19 cellular contexts compared by ENCODE assay signal in the genomic region with DNA sequence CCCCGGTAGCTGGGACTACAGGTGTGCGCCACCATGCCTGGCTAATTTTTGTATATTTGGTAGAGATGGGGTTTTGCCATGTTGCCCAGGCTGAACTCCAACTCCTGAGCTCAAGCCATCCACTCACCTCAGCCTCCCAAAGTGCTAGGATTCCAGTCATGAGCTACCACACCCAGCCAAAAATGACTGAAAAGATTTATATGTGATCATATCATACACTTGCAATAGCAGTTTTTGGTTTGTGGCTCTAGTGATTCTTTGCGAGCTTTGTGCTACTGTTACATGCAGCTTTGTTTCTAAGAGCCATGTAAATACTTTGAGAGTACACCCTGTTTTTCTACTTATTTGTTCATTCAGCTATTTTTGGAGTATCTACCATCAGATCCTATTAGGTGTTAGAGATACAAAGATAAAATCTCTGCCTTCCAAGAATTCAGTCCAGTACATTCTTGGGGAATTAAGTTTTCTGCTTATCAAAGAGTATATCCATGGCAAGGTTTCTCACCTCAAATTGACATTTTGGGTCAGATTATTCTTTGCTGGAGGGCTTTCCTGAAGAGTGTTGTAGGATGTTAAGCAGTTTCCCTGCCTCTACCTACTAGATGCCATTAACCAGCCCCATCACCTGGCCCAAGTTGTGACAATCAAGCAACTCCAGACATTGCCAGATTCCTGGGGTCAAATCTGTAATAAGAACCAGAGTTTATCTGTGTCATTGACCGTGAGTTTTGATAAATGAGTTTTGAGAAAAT. TPM values are rescaled to one million over a fixed set of nuclear protein-coding genes. Genes with fewer than 3 reads are reported as not detected.
A peak's percentile ranks its signal among the peaks of the same experiment; 100 is the strongest.
DNase-seq lines count a peak whose midpoint lies in the region; ATAC-seq, FAIRE-seq and TF ChIP-seq lines count a peak whose summit lies in the region.
"Had no signal": no experiment of that assay in that cellular context is flagged by ENCODE, and none has a peak within 500 bp of the region (broad histone marks: within the 10 kb centered on the region; RNA-seq: fewer than 3 reads in every experiment).

No MANE protein-coding gene starts in this region.

- DNase-seq in H54 (ENCODE audit: insufficient read length, low spot score) (no peak), left lung (no peak), spleen (no peak), nucleus accumbens (lab: John Stamatoyannopoulos, UW) (no peak), medulla oblongata (ENCODE audit: extremely low spot score) (no peak)
- DNase-seq: C1 segment of cervical spinal cord; cerebellar nuclear complex; DMS53; H7; hypothalamus; NCI-H1048; NCI-H2171; NK-92 treated with Interleukin-12 subunit alpha and Interleukin-12 subunit beta, amount 100 ng/mL, for 24 hours; SIG-M5; stimulated activated CD4-positive, alpha-beta T cell treated with anti-CD3 and anti-CD28 coated beads, Interleukin-4, amount 100 ng/mL, for 4 hours had no signal

- H3K27ac ChIP-seq in angular gyrus (ENCODE audit: low read depth, low read length) (peak overlapping the region; percentile 26), left lung (peak overlapping the region; percentile 65 to 89), spleen (peak overlapping the region in 7 of 8 donors; percentile 67 to 86 (median 81))

- H3K36me3 ChIP-seq in left lung (peaks cover 0 to 34% of the 10 kb centered on the region in 2 donors), spleen (peaks cover 0 to 63% (median 23%) of the 10 kb centered on the region in 6 donors)

- WGBS in spleen, 5 donors, result 79 to 88% (median 84%) methylated on average over 4 of the region's 4 CpGs

- H3K4me1 ChIP-seq in left lung (peaks cover 5 to 39% of the 10 kb centered on the region in 2 donors), spleen (peaks cover 6 to 67% (median 39%) of the 10 kb centered on the region in 6 donors)

- no peaks in the 10 kb centered on the region for H3K27me3 ChIP-seq in left lung
- no peaks in the 10 kb centered on the region for H3K27me3 ChIP-seq in spleen (replicated peaks in 1 of 7)

- H3K4me3 ChIP-seq in left lung (peak overlapping the region in 1 of 2 donors; percentile 24), spleen (peak overlapping the region in 3 of 8 donors; percentile 2 to 50 (median 21))

- TF ChIP-seq CTCF in left lung (IDR thresholded peaks at IDR 0.05) (no peak), spleen (IDR thresholded peaks at IDR 0.05 in 8 of 11, conservative IDR thresholded peaks at IDR 0.05 in 3 of 11) (no peak)

- TF ChIP-seq POLR2A in H54 (IDR thresholded peaks at IDR 0.05; ENCODE audit: low read depth, low read length) (no peak), spleen (IDR thresholded peaks at IDR 0.05) (no peak)

- peak; percentile 15 for ATAC-seq in left lung
- ATAC-seq in GM19351 (IDR thresholded peaks at IDR 0.05; ENCODE audit: unreplicated experiment), result no peak
- ATAC-seq in GM18873 (IDR thresholded peaks at IDR 0.05; ENCODE audit: low FRiP score, unreplicated experiment), result no peak
- ATAC-seq: activated naive CD4-positive, alpha-beta T cell treated with anti-CD3 and anti-CD28 coated beads, Interleukin-2, amount 50 U/mL, for 72 hours had no signal

- peak; percentile 41 for FAIRE-seq in H54 (lab: Jason Lieb, UNC)

- no peaks in the 10 kb centered on the region for H3K9me3 ChIP-seq in left lung
- H3K9me3 ChIP-seq in spleen, result no peaks in the 10 kb centered on the region

- intact Hi-C loops in left lung (cut with DNase I) (no loop called here), spleen (cut with DNase I; ENCODE audit: low total_unique reads) (no loop called here)

RNA-seq across cellular contexts. Expression of a gene that starts 15.0 kb away (rescaled TPM):
- 10 to 100 TPM; 89.9 to 96.3 TPM for total RNA-seq in left lung
- total RNA-seq in spleen, result 100 to 1,000 TPM in 6 of 7 donors, 10 to 100 TPM in 1; 98.8 to 151 (median 115) TPM
- 10 to 100 TPM; 60.8 to 79.9 (median 66.7) TPM for polyA plus RNA-seq in spleen

RNA-seq across cellular contexts. Expression of a gene that starts 19.5 kb away (rescaled TPM):
- 100 to 1,000 TPM in 1 of 2 donors, 10 to 100 TPM in 1; 93.1 to 106 TPM for total RNA-seq in left lung
- 10 to 100 TPM; 62.5 to 93.3 (median 75.7) TPM for total RNA-seq in spleen
- 1 to 10 TPM; 4.6 to 9.2 (median 5.3) TPM for polyA plus RNA-seq in spleen

RNA-seq across cellular contexts. Expression of a gene that starts 38.2 kb away (rescaled TPM):
- total RNA-seq in left lung (10 to 100 TPM; 26.7 to 27.9 TPM), spleen (10 to 100 TPM; 11.5 to 21.4 (median 17.9) TPM)
- polyA plus RNA-seq in spleen, result 1 to 10 TPM; 3.9 to 7.8 (median 5.9) TPM

RNA-seq across cellular contexts. Expression of a gene that starts 38.2 kb away (rescaled TPM):
- 10 to 100 TPM; 18.4 to 20.5 TPM for total RNA-seq in left lung
- 10 to 100 TPM; 15.3 to 33.7 (median 19.9) TPM for total RNA-seq in spleen
- polyA plus RNA-seq in spleen, result 10 to 100 TPM in 1 of 3 donors, 1 to 10 TPM in 2; 6.7 to 13.7 (median 8.7) TPM

Comparison
In these comparisons a context has a peak if more than half of its experiments do, and no peak if none do; other contexts are left out.
1. H3K27ac ChIP-seq: peak in every context shown above with its lines; median percentile 81 in spleen; 77 in left lung; 26 in angular gyrus.